ENCODE assay signal across 8 cellular contexts in genomic region chr17:47621293-47622178, GRCh38. TPM values are rescaled to one million over a fixed set of nuclear protein-coding genes. Genes with fewer than 3 reads are reported as not detected.
A peak's percentile ranks its signal among the peaks of the same experiment; 100 is the strongest.
DNase-seq lines count a peak whose midpoint lies in the region; ATAC-seq and TF ChIP-seq lines count a peak whose summit lies in the region.

No MANE protein-coding gene starts in this region.

- H3K27ac ChIP-seq in gastroesophageal sphincter (peak overlapping the region; percentile 52 to 75 (median 73)), rectal smooth muscle tissue (ENCODE audit: low read depth, low read length) (peak overlapping the region; percentile 61)

- no peaks in the 10 kb centered on the region for H3K27me3 Mint-ChIP-seq in T-cell

- H3K36me3 ChIP-seq in gastroesophageal sphincter (peaks cover 0 to 85% of the 10 kb centered on the region in 2 donors), rectal smooth muscle tissue (ENCODE audit: control insufficient read depth, insufficient read depth, low read length) (peaks cover 19% of the 10 kb centered on the region)

- H3K4me3 ChIP-seq in gastroesophageal sphincter (no peak overlapping the region), rectal smooth muscle tissue (ENCODE audit: low read length) (no peak overlapping the region)

- H3K4me1 ChIP-seq in gastroesophageal sphincter (peaks cover 7 to 56% (median 14%) of the 10 kb centered on the region in 3 donors), rectal smooth muscle tissue (ENCODE audit: control insufficient read depth, insufficient read depth, low read length) (peaks cover 15% of the 10 kb centered on the region)

- CTCF ChIA-PET in T-cell (lab: Charles Lee): no interaction called here

- DNase-seq in HCEC 1CT (peak; percentile 92), T-cell (no peak), erythroblast (lab: John Stamatoyannopoulos, UW) (no peak), retina (no peak), NCI-H1105 treated with DMSO at 0.1 percent for 48 hours (lab: John Stamatoyannopoulos, UW) (no peak), KBM-7 (no peak)

- peaks cover 0 to 12% (median 10%) of the 10 kb centered on the region in 3 donors for H3K4me1 Mint-ChIP-seq in T-cell

- peak overlapping the region; percentile 14 to 62 for H3K27ac Mint-ChIP-seq in T-cell

- H3K36me3 Mint-ChIP-seq in T-cell: peaks cover 35% of the 10 kb centered on the region

- no peak for ATAC-seq in T-cell (replicated peaks in 1 of 4)
- ATAC-seq in gastroesophageal sphincter: peak; percentile 90

- no peak for TF ChIP-seq EP300 in gastroesophageal sphincter (IDR thresholded peaks at IDR 0.05)

- in situ Hi-C loops in KBM-7 (cut with MboI; ENCODE audit: low pct_unique_long_range_greater_than_20kb, low sequenced_read_pairs): loop anchor here (25.0 kb wide), 1 partner anchor 109 kb away; no protein-coding TSS in a partner anchor

- no peaks in the 10 kb centered on the region for H3K9me3 Mint-ChIP-seq in T-cell

- H3K9me3 ChIP-seq in gastroesophageal sphincter: no peaks in the 10 kb centered on the region

- WGBS in gastroesophageal sphincter (ENCODE audit: low coverage in 1 of 2), 2 donors: 7 to 18% methylated on average over 4 to 7 of the region's 9 CpGs

- no peak overlapping the region for H3K9ac ChIP-seq in rectal smooth muscle tissue (ENCODE audit: low read length)

- TF ChIP-seq POLR2A in gastroesophageal sphincter (IDR thresholded peaks at IDR 0.05) (no peak), erythroblast (IDR thresholded peaks at IDR 0.05; ENCODE audit: low read length) (no peak)

- H3K4me3 Mint-ChIP-seq in T-cell: no peak overlapping the region

- TF ChIP-seq CTCF in gastroesophageal sphincter (IDR thresholded peaks at IDR 0.05): peak in 1 of 4 experiments; percentile 4

- POLR2A ChIA-PET in T-cell (lab: Charles Lee): interaction anchor here in 1 of 2 donors (0.6 kb wide), 1 partner anchor 12 kb away, joined by 3 read pairs; no protein-coding TSS in a partner anchor

- H3K27me3 ChIP-seq in gastroesophageal sphincter: no peaks in the 10 kb centered on the region
- no peaks in the 10 kb centered on the region for H3K27me3 ChIP-seq in rectal smooth muscle tissue (ENCODE audit: control insufficient read depth, insufficient read depth, low read length)

RNA-seq across cellular contexts. Expression of gene KPNB1, which starts 28.2 kb away (rescaled TPM):
- 100 to 1,000 TPM; 216 to 262 (median 240) TPM for total RNA-seq in T-cell
- 100 to 1,000 TPM; 192 to 215 (median 211) TPM for total RNA-seq in gastroesophageal sphincter
